12 cellular contexts compared by ENCODE assay signal in the genomic region with DNA sequence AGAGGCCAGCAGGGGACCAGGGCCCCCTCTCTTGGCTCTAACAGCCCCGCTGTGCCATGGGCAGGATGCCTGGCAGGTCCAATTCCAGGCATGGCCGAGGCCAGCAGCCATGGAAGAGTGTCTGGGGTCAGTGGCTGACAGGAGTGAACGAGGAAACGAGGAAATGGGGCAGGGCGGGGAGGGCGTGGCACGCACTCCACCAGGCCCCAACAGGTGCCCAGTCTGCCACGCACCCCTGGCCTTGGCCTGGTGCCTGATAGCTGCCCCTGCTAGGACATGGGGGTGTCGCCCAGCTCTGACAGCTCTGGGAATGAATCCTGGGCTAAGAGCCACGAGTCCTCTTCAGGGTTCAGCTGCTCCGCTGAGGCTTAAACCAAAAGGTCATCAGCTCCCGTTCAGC. TPM values are rescaled to one million over a fixed set of nuclear protein-coding genes. Genes with fewer than 3 reads are reported as not detected.
DNase-seq lines count a peak whose midpoint lies in the region; ATAC-seq and TF ChIP-seq lines count a peak whose summit lies in the region.
"Had no signal": no experiment of that assay in that cellular context is flagged by ENCODE, and none has a peak within 500 bp of the region (broad histone marks: within the 10 kb centered on the region; RNA-seq: fewer than 3 reads in every experiment).

No MANE protein-coding gene starts in this region.

- H3K27ac ChIP-seq in lower lobe of right lung = peak overlapping the region; percentile 31
- H3K27ac ChIP-seq in transverse colon = peak overlapping the region; percentile 44 to 65 (median 63)
- H3K27ac ChIP-seq in GM23338 (ENCODE audit: low read depth) = no peak overlapping the region
- H3K27ac ChIP-seq: neural progenitor cell had no signal

- H3K9me2 ChIP-seq in GM23338 (ENCODE audit: insufficient read depth) = no peaks in the 10 kb centered on the region

- H4K20me1 ChIP-seq in GM23338 (replicated peaks; ENCODE audit: insufficient read depth) = no peaks in the 10 kb centered on the region

- H3K4me1 Mint-ChIP-seq in dendritic cell treated with granulocyte-macrophage colony-stimulating factor and Interleukin-4, amounts not matched to agents 40 ng/mL and 50 ng/mL, for 4 days (ENCODE audit: low read depth) = peaks cover 72% of the 10 kb centered on the region
- H3K4me1 Mint-ChIP-seq in GM23338 = no peaks in the 10 kb centered on the region; the same call in 2 of the 3 replicates

- no peak for ATAC-seq in activated naive CD4-positive, alpha-beta T cell treated with anti-CD3 and anti-CD28 coated beads, Interleukin-2, amount 50 U/mL, for 72 hours
- peak; percentile 8 to 12 for ATAC-seq in lower lobe of right lung
- no peak for ATAC-seq in HG03108 (IDR thresholded peaks at IDR 0.05; ENCODE audit: unreplicated experiment)
- no peak for ATAC-seq in GM23338
- ATAC-seq: HCT116 had no signal

- peaks cover 0 to 2% of the 10 kb centered on the region in 2 donors for H3K36me3 Mint-ChIP-seq in activated naive CD4-positive, alpha-beta T cell treated with anti-CD3 and anti-CD28 coated beads, Interleukin-2, amount 50 U/mL, for 72 hours
- H3K36me3 Mint-ChIP-seq in dendritic cell treated with granulocyte-macrophage colony-stimulating factor and Interleukin-4, amounts not matched to agents 40 ng/mL and 50 ng/mL, for 4 days (ENCODE audit: low read depth) = no peaks in the 10 kb centered on the region
- peaks cover 10% of the 10 kb centered on the region; the same call in 2 of the 3 replicates for H3K36me3 Mint-ChIP-seq in GM23338 (ENCODE audit: low read depth)

- H3K4me3 ChIP-seq in lower lobe of right lung (no peak overlapping the region), transverse colon (no peak overlapping the region), GM23338 (no peak overlapping the region)
- H3K4me3 ChIP-seq: neural progenitor cell had no signal

- H3K27me3 ChIP-seq in lower lobe of right lung (ENCODE audit: low read depth) (no peaks in the 10 kb centered on the region), transverse colon (no peaks in the 10 kb centered on the region), GM23338 (ENCODE audit: insufficient read depth) (no peaks in the 10 kb centered on the region)

- H3K4me2 ChIP-seq in GM23338 = no peak overlapping the region
- H3K4me2 ChIP-seq: neural progenitor cell had no signal

- no peak for TF ChIP-seq EP300 in transverse colon (IDR thresholded peaks at IDR 0.05; ENCODE audit: low read depth)

- no peak for TF ChIP-seq POLR2A in transverse colon (IDR thresholded peaks at IDR 0.05)

- peaks cover 22% of the 10 kb centered on the region for H3K27me3 Mint-ChIP-seq in dendritic cell treated with granulocyte-macrophage colony-stimulating factor and Interleukin-4, amounts not matched to agents 40 ng/mL and 50 ng/mL, for 4 days
- peaks cover 13% of the 10 kb centered on the region for H3K27me3 Mint-ChIP-seq in GM23338 (ENCODE audit: insufficient read depth, low read depth, poor library complexity)

- no peaks in the 10 kb centered on the region for H3F3A ChIP-seq in GM23338 (replicated peaks; ENCODE audit: low read depth)

- in situ Hi-C loops in transverse colon (cut with MboI; ENCODE audit: low pct_ligation_motif_present in 1 of 4, low pct_unique_long_range_greater_than_20kb in 1 of 4, low sequenced_read_pairs in 3 of 4) = loop anchor here in 1 of 4 donors (25.0 kb wide), 1 partner anchor 189 kb away; no protein-coding TSS in a partner anchor

- no peaks in the 10 kb centered on the region for H3K79me2 ChIP-seq in GM23338 (replicated peaks; ENCODE audit: insufficient read depth)

- TF ChIP-seq CTCF in lower lobe of right lung (IDR thresholded peaks at IDR 0.05) (no peak), transverse colon (IDR thresholded peaks at IDR 0.05) (no peak), GM23338 (conservative IDR thresholded peaks at IDR 0.05; ENCODE audit: low read depth in 2 of 2) (no peak)

- no peak for DNase-seq in activated naive CD4-positive, alpha-beta T cell treated with anti-CD3 and anti-CD28 coated beads, Interleukin-2, amount 50 U/mL, for 72 hours (ENCODE audit: low spot score in 2 of 2)
- no peak for DNase-seq in activated naive CD4-positive, alpha-beta T cell treated with anti-CD3 and anti-CD28 coated beads, Interleukin-2, amount 50 U/mL, for 16 hours
- DNase-seq in lower lobe of right lung (no peak), transverse colon (peak; percentile 80), GM23338 (ENCODE audit: low spot score) (no peak)
- no peak for DNase-seq in stimulated activated CD4-positive, alpha-beta T cell treated with anti-CD3 and anti-CD28 coated beads, Interleukin-4, amount 100 ng/mL, for 4 hours
- DNase-seq: activated gamma-delta T cell, NCI-H1694 had no signal

- H3K27ac Mint-ChIP-seq in activated naive CD4-positive, alpha-beta T cell treated with anti-CD3 and anti-CD28 coated beads, Interleukin-2, amount 50 U/mL, for 72 hours = peak overlapping the region; percentile 41 to 70
- peak overlapping the region; percentile 97 for H3K27ac Mint-ChIP-seq in dendritic cell treated with granulocyte-macrophage colony-stimulating factor and Interleukin-4, amounts not matched to agents 40 ng/mL and 50 ng/mL, for 4 days
- H3K27ac Mint-ChIP-seq in GM23338 = no peak overlapping the region
- H3K27ac Mint-ChIP-seq: neural progenitor cell had no signal

- H3K36me3 ChIP-seq in lower lobe of right lung = no peaks in the 10 kb centered on the region
- H3K36me3 ChIP-seq in transverse colon = no peaks in the 10 kb centered on the region
- H3K36me3 ChIP-seq in GM23338 (ENCODE audit: insufficient read depth) = no peaks in the 10 kb centered on the region
- H3K36me3 ChIP-seq: neural progenitor cell had no signal

- H3K9me3 ChIP-seq in lower lobe of right lung (peaks cover under 1% of the 10 kb centered on the region), transverse colon (no peaks in the 10 kb centered on the region)

- peaks cover 61% of the 10 kb centered on the region for H3K4me1 ChIP-seq in lower lobe of right lung
- peaks cover 37 to 54% (median 50%) of the 10 kb centered on the region in 4 donors for H3K4me1 ChIP-seq in transverse colon
- no peaks in the 10 kb centered on the region for H3K4me1 ChIP-seq in GM23338 (ENCODE audit: insufficient read depth)
- H3K4me1 ChIP-seq: neural progenitor cell had no signal

- WGBS in transverse colon (ENCODE audit: low coverage in 1 of 2), 2 donors = 42% methylated on average over 12 of the region's 12 CpGs; no CpG with 5 or more reads in 1 of the 2 donors

- intact Hi-C loops in dendritic cell treated with granulocyte-macrophage colony-stimulating factor and Interleukin-4, amounts not matched to agents 40 ng/mL and 50 ng/mL, for 4 days (cut with micrococcal nuclease) = no loop called here
- intact Hi-C loops in lower lobe of right lung (cut with DNase I) (no loop called here), transverse colon (cut with DNase I; ENCODE audit: low total_unique reads) (no loop called here)

- H3K4me3 Mint-ChIP-seq in dendritic cell treated with granulocyte-macrophage colony-stimulating factor and Interleukin-4, amounts not matched to agents 40 ng/mL and 50 ng/mL, for 4 days = peak overlapping the region; percentile 33
- H3K4me3 Mint-ChIP-seq in GM23338 = no peak overlapping the region
- H3K4me3 Mint-ChIP-seq: neural progenitor cell had no signal

- H3K9me3 Mint-ChIP-seq in activated naive CD4-positive, alpha-beta T cell treated with anti-CD3 and anti-CD28 coated beads, Interleukin-2, amount 50 U/mL, for 72 hours = peaks cover 0 to 3% of the 10 kb centered on the region in 2 donors
- no peaks in the 10 kb centered on the region for H3K9me3 Mint-ChIP-seq in dendritic cell treated with granulocyte-macrophage colony-stimulating factor and Interleukin-4, amounts not matched to agents 40 ng/mL and 50 ng/mL, for 4 days
- H3K9me3 Mint-ChIP-seq in GM23338 = peaks cover 22% of the 10 kb centered on the region

- no peak overlapping the region for H2AFZ ChIP-seq in GM23338
- H2AFZ ChIP-seq: neural progenitor cell had no signal

TF ChIP-seq in GM23338, 12 proteins besides CTCF, POLR2A, EP300 and RAD21:
- TF ChIP-seq STAT1 (IDR thresholded peaks at IDR 0.05; ENCODE audit: unreplicated experiment) (no peak), REST (IDR thresholded peaks at IDR 0.05; ENCODE audit: unreplicated experiment) (no peak)

RNA-seq across cellular contexts. Expression of gene TBC1D22A, which starts 11.6 kb away (rescaled TPM):
- total RNA-seq in activated naive CD4-positive, alpha-beta T cell treated with anti-CD3 and anti-CD28 coated beads, Interleukin-2, amount 50 U/mL, for 72 hours = 10 to 100 TPM; 17.8 to 50.8 TPM
- total RNA-seq in lower lobe of right lung = 34.1 TPM
- 100 to 1,000 TPM in 1 of 4 donors, 10 to 100 TPM in 3; 31.2 to 111 (median 41.8) TPM for total RNA-seq in transverse colon
- 10.7 and 13.3 TPM in 2 replicates for total RNA-seq in GM23338 (2014; rRNA removed; shearing (Covaris generic))
- 9.0 and 9.6 TPM in 2 replicates for polyA plus RNA-seq in GM23338 (2016; fragmentation: Nextera tagmentation; extraction: Ambion mirVana)

RNA-seq across cellular contexts. Expression of gene CERK, which starts 12.8 kb away (rescaled TPM):
- total RNA-seq in activated naive CD4-positive, alpha-beta T cell treated with anti-CD3 and anti-CD28 coated beads, Interleukin-2, amount 50 U/mL, for 72 hours = 10 to 100 TPM; 44.8 to 48.0 TPM
- total RNA-seq in lower lobe of right lung (26.1 TPM), transverse colon (10 to 100 TPM; 13.7 to 72.2 (median 63.5) TPM)
- 62.9 and 63.5 TPM in 2 replicates for total RNA-seq in GM23338 (2014; rRNA removed; shearing (Covaris generic))
- 11.9 and 12.7 TPM in 2 replicates for polyA plus RNA-seq in GM23338 (2016; fragmentation: Nextera tagmentation; extraction: Ambion mirVana)

Comparison
In these comparisons a context has a peak if more than half of its experiments do, and no peak if none do; other contexts are left out.
1. ATAC-seq: peak in lower lobe of right lung (2 of 2); none in activated naive CD4-positive, alpha-beta T cell treated with anti-CD3 and anti-CD28 coated beads, Interleukin-2, amount 50 U/mL, for 72 hours (0 of 2), HG03108 (single experiment) and GM23338 (single experiment).